In the genomic region with DNA sequence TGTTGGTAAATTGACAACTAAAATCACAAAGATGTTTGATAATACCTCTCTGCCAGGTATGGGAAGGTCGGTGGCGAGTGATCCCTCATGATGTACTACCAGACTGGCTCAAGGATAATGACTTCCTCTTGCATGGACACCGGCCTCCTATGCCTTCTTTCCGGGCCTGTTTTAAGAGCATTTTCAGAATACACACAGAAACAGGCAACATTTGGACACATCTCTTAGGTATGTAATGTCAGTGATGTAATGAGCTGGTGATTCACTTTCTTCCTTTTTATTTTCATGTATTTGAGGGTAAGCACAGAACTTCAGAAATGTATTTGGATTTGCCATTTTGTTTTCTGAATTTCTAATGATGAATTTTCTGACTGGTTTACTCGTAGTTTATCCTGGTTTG, we compare ENCODE assay signal across 1 cellular context.
TF ChIP-seq lines count a peak whose summit lies in the region.

No MANE protein-coding gene starts in this region.

TF ChIP-seq in A549, 52 proteins besides CTCF, POLR2A, EP300 and RAD21 (continued from another document):
- TF ChIP-seq RARB (CRISPR knock-in tag; IDR thresholded peaks at IDR 0.05) (no peak), CBX8 (IDR thresholded peaks at IDR 0.05) (no peak), HOXB5 (CRISPR knock-in tag; IDR thresholded peaks at IDR 0.05) (no peak)
- TF ChIP-seq, protein P1, sequence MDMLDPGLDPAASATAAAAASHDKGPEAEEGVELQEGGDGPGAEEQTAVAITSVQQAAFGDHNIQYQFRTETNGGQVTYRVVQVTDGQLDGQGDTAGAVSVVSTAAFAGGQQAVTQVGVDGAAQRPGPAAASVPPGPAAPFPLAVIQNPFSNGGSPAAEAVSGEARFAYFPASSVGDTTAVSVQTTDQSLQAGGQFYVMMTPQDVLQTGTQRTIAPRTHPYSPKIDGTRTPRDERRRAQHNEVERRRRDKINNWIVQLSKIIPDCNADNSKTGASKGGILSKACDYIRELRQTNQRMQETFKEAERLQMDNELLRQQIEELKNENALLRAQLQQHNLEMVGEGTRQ (IDR thresholded peaks at IDR 0.05) = no peak
